Comparison of ENCODE assay signal across 8 cellular contexts in the genomic region with DNA sequence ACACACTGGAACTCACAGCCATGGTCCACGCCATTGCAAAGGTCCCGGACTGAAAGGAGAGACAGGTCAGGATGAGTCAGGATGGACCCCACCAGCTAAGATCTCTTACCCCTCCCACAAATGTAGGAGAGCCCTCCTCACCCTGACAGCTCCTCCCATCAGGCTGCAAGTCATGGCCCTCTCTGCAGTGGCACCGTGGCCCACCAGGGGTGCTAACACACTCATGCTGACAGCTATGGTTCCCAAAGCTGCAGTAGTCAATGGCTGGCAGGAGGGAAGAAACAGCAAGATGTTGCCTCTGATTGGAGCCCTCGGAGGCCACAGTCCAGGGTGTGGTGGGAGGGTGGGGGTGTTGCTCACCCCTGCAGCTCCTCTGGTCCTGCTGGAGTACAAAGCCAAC.
DNase-seq lines count a peak whose midpoint lies in the region; ATAC-seq and TF ChIP-seq lines count a peak whose summit lies in the region.

No MANE protein-coding gene starts in this region.

- DNase-seq in ELF-1 (ENCODE audit: low read depth, low spot score) (peak; percentile 81), HEK293T (ENCODE audit: extremely low spot score) (peak; percentile 71), SKM-1 treated with dmso at 0.1 percent for 144 hours (lab: John Stamatoyannopoulos, UW; ENCODE audit: unreplicated experiment) (peak; percentile 17), germinal center (ENCODE audit: low spot score) (peak; percentile 51), T1000 (lab: John Stamatoyannopoulos, UW) (no peak), T-helper 9 cell (no peak)

- CTCF ChIA-PET in HEK293T (lab: Yijun Ruan, JAX) = interaction anchor here (0.6 to 3.3 kb wide), 7 partner anchors 8 to 257 kb away, joined by 3 to 16 read pairs (median 4); no protein-coding TSS in a partner anchor

- ATAC-seq in GM19324 (IDR thresholded peaks at IDR 0.05; ENCODE audit: low FRiP score, unreplicated experiment) (no peak), HG03135 (IDR thresholded peaks at IDR 0.05; ENCODE audit: unreplicated experiment) (no peak)

- POLR2A ChIA-PET in HEK293T (lab: Yijun Ruan, JAX) = no interaction called here

TF ChIP-seq in HEK293T, 16 proteins besides CTCF, POLR2A, EP300 and RAD21:
- TF ChIP-seq, protein P1, sequence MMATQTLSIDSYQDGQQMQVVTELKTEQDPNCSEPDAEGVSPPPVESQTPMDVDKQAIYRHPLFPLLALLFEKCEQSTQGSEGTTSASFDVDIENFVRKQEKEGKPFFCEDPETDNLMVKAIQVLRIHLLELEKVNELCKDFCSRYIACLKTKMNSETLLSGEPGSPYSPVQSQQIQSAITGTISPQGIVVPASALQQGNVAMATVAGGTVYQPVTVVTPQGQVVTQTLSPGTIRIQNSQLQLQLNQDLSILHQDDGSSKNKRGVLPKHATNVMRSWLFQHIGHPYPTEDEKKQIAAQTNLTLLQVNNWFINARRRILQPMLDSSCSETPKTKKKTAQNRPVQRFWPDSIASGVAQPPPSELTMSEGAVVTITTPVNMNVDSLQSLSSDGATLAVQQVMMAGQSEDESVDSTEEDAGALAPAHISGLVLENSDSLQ (IDR thresholded peaks at IDR 0.05) = peak; percentile 61
- TF ChIP-seq FOXK2 (IDR thresholded peaks at IDR 0.05) (no peak), ARNT (IDR thresholded peaks at IDR 0.05) (no peak), FOXA1 (IDR thresholded peaks at IDR 0.05) (no peak), ELF4 (IDR thresholded peaks at IDR 0.05) (no peak), TARDBP (IDR thresholded peaks at IDR 0.05) (no peak)

Comparison
In these comparisons a context has a peak if more than half of its experiments do, and no peak if none do; other contexts are left out.
1. DNase-seq: peak in ELF-1 (single experiment), HEK293T (single experiment), SKM-1 treated with dmso at 0.1 percent for 144 hours (single experiment) and germinal center (single experiment); none in T1000 (single experiment) and T-helper 9 cell (single experiment).